8 cellular contexts compared by ENCODE assay signal in genomic region chr1:19390901-19391595, GRCh38.
DNase-seq lines count a peak whose midpoint lies in the region; ATAC-seq and TF ChIP-seq lines count a peak whose summit lies in the region.

No MANE protein-coding gene starts in this region.

- TF ChIP-seq POLR2A in vagina (IDR thresholded peaks at IDR 0.05) = no peak

- CTCF ChIA-PET in RWPE1 (lab: Yijun Ruan, JAX) = interaction anchor here (0.6 to 1.2 kb wide), 10 partner anchors 8 to 260 kb away, joined by 3 to 6 read pairs (median 4); no protein-coding TSS in a partner anchor

- peak; percentile 85 for TF ChIP-seq CTCF in RWPE1 (conservative IDR thresholded peaks at IDR 0.05; ENCODE audit: low read depth)
- peak; percentile 90 for TF ChIP-seq CTCF in retinal pigment epithelial cell (conservative IDR thresholded peaks at IDR 0.05; ENCODE audit: low read depth, low read length)
- TF ChIP-seq CTCF in vagina (IDR thresholded peaks at IDR 0.05) = peak; percentile 52 to 88 (median 81)

- H3K4me3 ChIP-seq in retinal pigment epithelial cell (ENCODE audit: low read length) (no peak overlapping the region), vagina (peak overlapping the region in 1 of 2 donors; percentile 0)

- H3K27ac ChIP-seq in RWPE1 = peak overlapping the region; percentile 63
- peak overlapping the region; percentile 93 for H3K27ac ChIP-seq in vagina

- peaks cover 99% of the 10 kb centered on the region for H3K4me1 ChIP-seq in vagina

- peaks cover 0 to 2% of the 10 kb centered on the region in 2 donors for H3K36me3 ChIP-seq in vagina

- ATAC-seq in HG03045 (IDR thresholded peaks at IDR 0.05; ENCODE audit: unreplicated experiment) (peak; percentile 35), Right ventricle myocardium superior (ENCODE audit: poor library complexity) (peak; percentile 60)

- H3K9me3 ChIP-seq in vagina = no peaks in the 10 kb centered on the region

- intact Hi-C loops in Right ventricle myocardium superior (cut with DNase I) (loop anchor here (2.0 to 10.0 kb wide), 2 partner anchors 94 to 260 kb away; partner anchors contain the start of gene CAPZB), vagina (cut with DNase I) (loop anchor here (5.0 kb wide), 1 partner anchor 34 kb away; no protein-coding TSS in a partner anchor)

- no peaks in the 10 kb centered on the region for H3K27me3 ChIP-seq in vagina

- peak; percentile 48 for DNase-seq in NCI-H1092 treated with DMSO at 0.1 percent for 48 hours (lab: John Stamatoyannopoulos, UW)
- no peak for DNase-seq in NCI-H1092 (lab: John Stamatoyannopoulos, UW)
- DNase-seq in RWPE1 (ENCODE audit: low spot score) = peak; percentile 21
- DNase-seq in activated naive CD4-positive, alpha-beta T cell treated with anti-CD3 and anti-CD28 coated beads, Interleukin-2, amount 50 U/mL, for 16 hours = peak; percentile 57
- peak; percentile 64 for DNase-seq in Right ventricle myocardium superior
- no peak for DNase-seq in retinal pigment epithelial cell (ENCODE audit: low read depth)
- no peak for DNase-seq in vagina (ENCODE audit: extremely low spot score in 2 of 2)

- POLR2A ChIA-PET in RWPE1 (lab: Yijun Ruan, JAX; ENCODE audit: low non-redundant PET) = no interaction called here

Comparison
In these comparisons a context has a peak if more than half of its experiments do, and no peak if none do; other contexts are left out.
1. DNase-seq: peak in NCI-H1092 treated with DMSO at 0.1 percent for 48 hours (single experiment), RWPE1 (single experiment), activated naive CD4-positive, alpha-beta T cell treated with anti-CD3 and anti-CD28 coated beads, Interleukin-2, amount 50 U/mL, for 16 hours (single experiment) and Right ventricle myocardium superior (single experiment); none in NCI-H1092 (single experiment), retinal pigment epithelial cell (single experiment) and vagina (0 of 2).
2. Peak in every context shown above with its lines, with median percentiles within 50 percentile points of each other: CTCF ChIP-seq.